ENCODE assay signal across 14 cellular contexts in the genomic region with DNA sequence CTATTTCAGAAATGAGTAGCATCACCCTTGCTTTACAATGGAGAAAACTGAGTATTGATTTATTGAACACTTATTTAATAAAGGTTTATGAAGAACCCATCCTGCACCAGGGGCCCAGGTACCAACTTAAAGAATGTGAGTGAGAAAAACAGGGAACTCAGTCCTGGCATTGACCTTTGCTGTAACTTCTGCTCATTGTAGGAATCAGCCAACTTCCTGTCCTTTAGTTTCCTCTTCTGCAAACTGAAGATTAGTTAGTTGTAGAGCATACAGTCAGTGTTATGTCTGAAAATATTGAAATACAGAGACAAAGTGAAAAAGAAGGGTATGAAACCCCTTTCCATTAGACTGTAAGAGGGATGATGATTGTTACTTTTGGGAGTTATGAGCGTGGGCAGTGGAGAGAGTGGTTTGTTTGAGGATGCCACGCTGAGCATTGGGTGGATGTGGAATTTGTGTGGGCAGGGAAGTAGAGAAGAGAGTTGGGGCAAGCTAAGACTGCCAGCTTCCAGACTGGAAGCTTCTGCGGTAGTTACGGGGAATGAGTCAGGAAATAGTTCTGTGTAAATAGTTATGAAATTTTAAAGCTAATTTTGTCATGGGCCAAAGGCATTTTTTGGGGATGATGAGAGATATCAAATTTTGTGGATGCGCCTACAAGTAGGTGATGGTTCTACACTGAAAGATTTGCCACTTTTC.
DNase-seq lines count a peak whose midpoint lies in the region; ATAC-seq and TF ChIP-seq lines count a peak whose summit lies in the region.
"Had no signal": no experiment of that assay in that cellular context is flagged by ENCODE, and none has a peak within 500 bp of the region (broad histone marks: within the 10 kb centered on the region; RNA-seq: fewer than 3 reads in every experiment).

No MANE protein-coding gene starts in this region.

- CTCF ChIA-PET in mammary epithelial cell (lab: Charles Lee; ENCODE audit: low non-redundant PET), result no interaction called here
- CTCF ChIA-PET in naive thymus-derived CD4-positive, alpha-beta T cell (lab: Charles Lee), result no interaction called here

- peaks cover 0 to 3% (median 0%) of the 10 kb centered on the region in 3 donors for H3K27me3 Mint-ChIP-seq in CD14-positive monocyte (ENCODE audit: low read depth in 3 of 3)
- peaks cover 0 to 16% (median 0%) of the 10 kb centered on the region in 5 donors for H3K27me3 Mint-ChIP-seq in naive thymus-derived CD4-positive, alpha-beta T cell

- no peaks in the 10 kb centered on the region for H3K9me2 ChIP-seq in Karpas-422 (replicated peaks; ENCODE audit: insufficient read depth, low read length)
- no peaks in the 10 kb centered on the region for H3K9me2 ChIP-seq in MM.1S (replicated peaks; ENCODE audit: insufficient read depth, low read length)

- H3K9me3 Mint-ChIP-seq in CD14-positive monocyte, result peaks cover 0 to 2% (median 0%) of the 10 kb centered on the region in 7 donors
- H3K9me3 Mint-ChIP-seq in naive thymus-derived CD4-positive, alpha-beta T cell, result peaks cover 0 to 8% (median 2%) of the 10 kb centered on the region in 11 donors

- dilution Hi-C loops in mammary epithelial cell (cut with HindIII; ENCODE audit: low sequenced_read_pairs), result no loop called here

- H3K27ac Mint-ChIP-seq in CD14-positive monocyte, result peak overlapping the region; percentile 42 to 91 (median 79)
- no peak overlapping the region for H3K27ac Mint-ChIP-seq in naive thymus-derived CD4-positive, alpha-beta T cell

- no peak overlapping the region for H2AFZ ChIP-seq in Karpas-422 (ENCODE audit: low read length)
- H2AFZ ChIP-seq in mammary epithelial cell (ENCODE audit: low read depth, low read length), result peak overlapping the region; percentile 51
- H2AFZ ChIP-seq in MM.1S (ENCODE audit: low read length), result no peak overlapping the region

- ATAC-seq in naive thymus-derived CD4-positive, alpha-beta T cell, result peak; percentile 59
- ATAC-seq: Panc1 had no signal

- peaks cover 30% of the 10 kb centered on the region for H3K4me1 Mint-ChIP-seq in CD14-positive monocyte
- H3K4me1 Mint-ChIP-seq in naive thymus-derived CD4-positive, alpha-beta T cell, result peaks cover 0 to 12% (median 5%) of the 10 kb centered on the region in 7 donors

- no peaks in the 10 kb centered on the region for H3K36me3 Mint-ChIP-seq in CD14-positive monocyte
- no peaks in the 10 kb centered on the region for H3K36me3 Mint-ChIP-seq in naive thymus-derived CD4-positive, alpha-beta T cell

- no peaks in the 10 kb centered on the region for H3K9me3 ChIP-seq in Karpas-422 (ENCODE audit: low read length)
- H3K9me3 ChIP-seq in mammary epithelial cell (replicated peaks; ENCODE audit: insufficient read depth, low read length), result no peaks in the 10 kb centered on the region
- no peaks in the 10 kb centered on the region for H3K9me3 ChIP-seq in naive thymus-derived CD4-positive, alpha-beta T cell (ENCODE audit: control insufficient read depth in 2 of 3, low read length in 3 of 3)
- H3K9me3 ChIP-seq in MM.1S (replicated peaks; ENCODE audit: insufficient read depth, low read length), result no peaks in the 10 kb centered on the region
- H3K9me3 ChIP-seq: ovary had no signal

- WGBS in mammary epithelial cell (ENCODE audit: low coverage, missing lambda C conversion rate), result 7% methylated on average over 5 of the region's 5 CpGs

- H3K4me2 ChIP-seq in Karpas-422 (ENCODE audit: low read depth, low read length, poor library complexity, severe bottlenecking) (no peak overlapping the region), mammary epithelial cell (ENCODE audit: insufficient read depth, low read depth, low read length) (peak overlapping the region; percentile 56), MM.1S (ENCODE audit: low read depth, low read length) (no peak overlapping the region)

- TF ChIP-seq CTCF in CD14-positive monocyte (IDR thresholded peaks at IDR 0.05) (no peak), mammary epithelial cell (conservative IDR thresholded peaks at IDR 0.05 in 1 of 2, IDR thresholded peaks at IDR 0.05 in 1 of 2; ENCODE audit: extremely low read depth in 1 of 2, insufficient read depth in 1 of 2, low read depth in 1 of 2, low read length in 2 of 2) (no peak), MM.1S (IDR thresholded peaks at IDR 0.05; ENCODE audit: low read length) (no peak)

- H3K27ac ChIP-seq in Karpas-422 (ENCODE audit: low read length), result no peak overlapping the region
- peak overlapping the region; percentile 75 for H3K27ac ChIP-seq in mammary epithelial cell (ENCODE audit: insufficient read depth, low read depth, low read length)
- H3K27ac ChIP-seq in naive thymus-derived CD4-positive, alpha-beta T cell (ENCODE audit: low read depth, low read length), result no peak overlapping the region
- no peak overlapping the region for H3K27ac ChIP-seq in MM.1S (ENCODE audit: low read length)
- H3K27ac ChIP-seq: ovary had no signal

- no peak overlapping the region for H3K4me3 ChIP-seq in Karpas-422 (ENCODE audit: low read length)
- no peak overlapping the region for H3K4me3 ChIP-seq in mammary epithelial cell (replicated peaks in 1 of 3; ENCODE audit: insufficient read depth in 1 of 3, low read depth in 2 of 3, low read length in 3 of 3)
- no peak overlapping the region for H3K4me3 ChIP-seq in naive thymus-derived CD4-positive, alpha-beta T cell (ENCODE audit: low read length)
- H3K4me3 ChIP-seq in MM.1S (ENCODE audit: low read length), result no peak overlapping the region
- H3K4me3 ChIP-seq: ovary had no signal

- H3K4me1 ChIP-seq in Karpas-422 (ENCODE audit: low read length) (no peaks in the 10 kb centered on the region), mammary epithelial cell (ENCODE audit: insufficient read depth, low read length) (peaks cover 54% of the 10 kb centered on the region), MM.1S (ENCODE audit: low read length) (no peaks in the 10 kb centered on the region)
- no peaks in the 10 kb centered on the region for H3K4me1 ChIP-seq in naive thymus-derived CD4-positive, alpha-beta T cell (ENCODE audit: control insufficient read depth in 2 of 2, insufficient read depth in 2 of 2, low read length in 2 of 2)

- H4K20me1 ChIP-seq in Karpas-422 (ENCODE audit: insufficient read depth, low read depth, low read length) (no peaks in the 10 kb centered on the region), mammary epithelial cell (ENCODE audit: insufficient read depth, low read length) (no peaks in the 10 kb centered on the region), MM.1S (ENCODE audit: insufficient read depth, low read length) (no peaks in the 10 kb centered on the region)

- POLR2A ChIA-PET in naive thymus-derived CD4-positive, alpha-beta T cell (lab: Charles Lee), result no interaction called here

- H3K4me3 Mint-ChIP-seq in CD14-positive monocyte, result peak overlapping the region in 1 of 2 donors; percentile 59
- H3K4me3 Mint-ChIP-seq in naive thymus-derived CD4-positive, alpha-beta T cell, result no peak overlapping the region

- BruUV-seq in mammary epithelial cell (replicated peaks; lab: Mats Ljungman, UMichigan), result no TSS peak

- no peaks in the 10 kb centered on the region for H3F3A ChIP-seq in MM.1S (ENCODE audit: insufficient read depth, low read length)

- H3K27me3 ChIP-seq in Karpas-422 (ENCODE audit: low read length) (no peaks in the 10 kb centered on the region), mammary epithelial cell (ENCODE audit: insufficient read depth, low read length) (no peaks in the 10 kb centered on the region), MM.1S (replicated peaks; ENCODE audit: insufficient read depth, low read length) (no peaks in the 10 kb centered on the region)
- no peaks in the 10 kb centered on the region for H3K27me3 ChIP-seq in naive thymus-derived CD4-positive, alpha-beta T cell (ENCODE audit: control insufficient read depth in 2 of 2, insufficient read depth in 2 of 2, low read length in 2 of 2)
- H3K27me3 ChIP-seq: ovary had no signal

- intact Hi-C loops in CD14-positive monocyte (cut with micrococcal nuclease), result no loop called here
- intact Hi-C loops in mammary epithelial cell (cut with micrococcal nuclease), result no loop called here
- intact Hi-C loops in naive thymus-derived CD4-positive, alpha-beta T cell (cut with micrococcal nuclease), result no loop called here

- H3K79me2 ChIP-seq in Karpas-422 (ENCODE audit: low read length), result no peaks in the 10 kb centered on the region
- no peaks in the 10 kb centered on the region for H3K79me2 ChIP-seq in mammary epithelial cell (ENCODE audit: insufficient read depth, low read length)
- no peaks in the 10 kb centered on the region for H3K79me2 ChIP-seq in MM.1S (ENCODE audit: low read length)

- H3K36me3 ChIP-seq in Karpas-422 (ENCODE audit: insufficient read depth, low read length) (no peaks in the 10 kb centered on the region), mammary epithelial cell (ENCODE audit: insufficient read depth, low read length) (no peaks in the 10 kb centered on the region), MM.1S (replicated peaks; ENCODE audit: insufficient read depth, low read length) (no peaks in the 10 kb centered on the region)
- H3K36me3 ChIP-seq in naive thymus-derived CD4-positive, alpha-beta T cell (ENCODE audit: control insufficient read depth in 2 of 3, insufficient read depth in 3 of 3, low read length in 3 of 3), result no peaks in the 10 kb centered on the region
- H3K36me3 ChIP-seq: ovary had no signal

- H3K9ac ChIP-seq in Karpas-422 (ENCODE audit: low read length), result no peak overlapping the region
- H3K9ac ChIP-seq in mammary epithelial cell (ENCODE audit: insufficient read depth, low read length), result peak overlapping the region; percentile 9
- H3K9ac ChIP-seq in MM.1S (ENCODE audit: low read length), result no peak overlapping the region

- in situ Hi-C loops in mammary epithelial cell (cut with MboI; ENCODE audit: low sequenced_read_pairs in 2 of 2), result no loop called here

- DNase-seq in CD14-positive monocyte (ENCODE audit: low spot score), result no peak
- DNase-seq in Karpas-422, result peak; percentile 32
- peak; percentile 84 for DNase-seq in mammary epithelial cell
- DNase-seq in naive thymus-derived CD4-positive, alpha-beta T cell, result no peak
- no peak for DNase-seq in MM.1S
- no peak for DNase-seq in activated CD8-positive, alpha-beta memory T cell treated with anti-CD3 and anti-CD28 coated beads, Interleukin-2, amount 50 U/mL, for 4 hours
- no peak for DNase-seq in activated CD8-positive, alpha-beta memory T cell treated with anti-CD3 and anti-CD28 coated beads for 24 hours
- no peak for DNase-seq in pons (ENCODE audit: low spot score)
- DNase-seq: activated gamma-delta T cell treated with Interleukin-2 at 50 U/mL for 16 hours; DND-41; effector CD8-positive, alpha-beta T cell; NCI-H2029; ovary had no signal

Comparison
In these comparisons a context has a peak if more than half of its experiments do, and no peak if none do; other contexts are left out.
1. DNase-seq: peak in Karpas-422 (single experiment) and mammary epithelial cell (single experiment); none in CD14-positive monocyte (single experiment), naive thymus-derived CD4-positive, alpha-beta T cell (0 of 9), MM.1S (single experiment), activated CD8-positive, alpha-beta memory T cell treated with anti-CD3 and anti-CD28 coated beads, Interleukin-2, amount 50 U/mL, for 4 hours (single experiment), activated CD8-positive, alpha-beta memory T cell treated with anti-CD3 and anti-CD28 coated beads for 24 hours (single experiment) and pons (single experiment).
2. H3K27ac Mint-ChIP-seq: peak in CD14-positive monocyte (7 of 7); none in naive thymus-derived CD4-positive, alpha-beta T cell (0 of 9).